ENCODE assay signal across 22 cellular contexts in the genomic region with DNA sequence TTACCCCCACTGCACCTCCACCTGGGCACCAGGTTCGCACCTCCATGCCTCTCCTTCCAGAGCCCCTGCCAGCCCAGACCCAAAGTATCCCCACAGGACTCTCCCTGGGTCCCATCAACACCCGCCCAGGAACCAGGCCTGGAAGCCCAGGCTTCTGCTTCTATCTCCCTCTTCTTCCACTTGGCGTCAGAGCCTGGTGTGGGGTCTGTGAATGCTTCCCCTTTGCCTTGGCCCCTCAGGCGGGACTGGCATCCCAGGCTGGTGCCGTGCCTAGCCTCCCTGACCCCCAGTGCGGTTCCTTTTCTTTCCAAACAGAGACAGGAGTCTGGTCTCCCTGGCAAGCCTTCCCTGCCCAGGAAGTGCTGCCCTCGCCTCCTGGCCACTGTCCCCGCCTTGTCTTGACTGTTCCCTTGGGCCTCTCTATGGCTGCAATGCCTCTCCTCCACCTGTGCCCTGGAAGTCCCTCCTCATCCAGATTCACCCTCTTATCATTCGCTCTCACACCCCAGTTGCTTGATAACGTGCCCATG.
"Had no signal": no experiment of that assay in that cellular context is flagged by ENCODE, and none has a peak within 500 bp of the region (broad histone marks: within the 10 kb centered on the region; RNA-seq: fewer than 3 reads in every experiment).

No MANE protein-coding gene starts in this region.

- ATAC-seq: left colon, left ventricle myocardium superior had no signal

- H3K9me3 ChIP-seq: neutrophil, right atrium auricular region, sigmoid colon, stomach, thoracic aorta, transverse colon had no signal

- H3K27me3 ChIP-seq: hepatocyte, neutrophil, right atrium auricular region, transverse colon had no signal

- H3K4me1 Mint-ChIP-seq: nephron had no signal

- H3K4me3 ChIP-seq: hepatocyte, lung, right atrium auricular region, sigmoid colon, skin epidermis, stomach, thoracic aorta, transverse colon had no signal

- FAIRE-seq: endothelial cell of umbilical vein had no signal

- H3K36me3 ChIP-seq: neutrophil, right atrium auricular region, sigmoid colon, stomach, thoracic aorta, transverse colon had no signal

- H3K79me2 ChIP-seq: hepatocyte had no signal

- H3K27ac Mint-ChIP-seq: nephron had no signal

- DNase-seq: dermis blood vessel endothelial cell; erythroblast; foreskin melanocyte; left colon; left ventricle myocardium superior; mesendoderm; naive B cell; sigmoid colon; stimulated activated CD4-positive, alpha-beta T cell treated with anti-CD3 and anti-CD28 coated beads, Interleukin-2, amount 100 ng/mL, for 24 hours; stimulated activated CD4-positive, alpha-beta T cell treated with anti-CD3 and anti-CD28 coated beads, Interleukin-4, amount 100 ng/mL, for 4 hours; stimulated activated naive CD4-positive, alpha-beta T cell; stomach; substantia nigra; transverse colon had no signal

- H3K4me1 ChIP-seq: right atrium auricular region, sigmoid colon had no signal

- H3K9me3 Mint-ChIP-seq: naive B cell, nephron had no signal

- H3K4me3 Mint-ChIP-seq: naive B cell, nephron had no signal

- H2AFZ ChIP-seq: hepatocyte had no signal

- H3K27ac ChIP-seq: hepatocyte, neutrophil, right atrium auricular region, sigmoid colon, skin epidermis, stomach, thoracic aorta had no signal

- H3K36me3 Mint-ChIP-seq: naive B cell had no signal
